In genomic region chr3:169931747-169932520, GRCh38 we compare ENCODE assay signal across 12 cellular contexts.
A peak's percentile ranks its signal among the peaks of the same experiment; 100 is the strongest.
DNase-seq lines count a peak whose midpoint lies in the region; ATAC-seq and TF ChIP-seq lines count a peak whose summit lies in the region.
"Had no signal": no experiment of that assay in that cellular context is flagged by ENCODE, and none has a peak within 500 bp of the region (broad histone marks: within the 10 kb centered on the region; RNA-seq: fewer than 3 reads in every experiment).

No MANE protein-coding gene starts in this region.

- no peaks in the 10 kb centered on the region for H3K27me3 ChIP-seq in OCI-LY1 (ENCODE audit: insufficient read depth, low read length)

- peaks cover 93% of the 10 kb centered on the region for H3K4me1 ChIP-seq in OCI-LY1 (ENCODE audit: insufficient read depth, low read length, severe bottlenecking)

- TF ChIP-seq CTCF in GM12864 (IDR thresholded peaks at IDR 0.05; ENCODE audit: low read depth, low read length, missing control alignments) (no peak), OCI-LY1 (IDR thresholded peaks at IDR 0.05; ENCODE audit: low read length) (no peak)

- peak overlapping the region; percentile 93 for H3K27ac ChIP-seq in OCI-LY1 (ENCODE audit: low read depth, low read length, poor library complexity, severe bottlenecking)
- H3K27ac ChIP-seq: HL-60 had no signal

- no peaks in the 10 kb centered on the region for H4K20me1 ChIP-seq in OCI-LY1 (ENCODE audit: insufficient read depth, low read length)

- H3K9me3 ChIP-seq in OCI-LY1 (ENCODE audit: low read length), result no peaks in the 10 kb centered on the region

- peaks cover 13% of the 10 kb centered on the region; the same call in 1 of the 2 replicates for H3F3A ChIP-seq in OCI-LY1 (ENCODE audit: insufficient read depth, low read length)

- H2AFZ ChIP-seq in OCI-LY1 (ENCODE audit: low read length), result no peak overlapping the region

- H3K9ac ChIP-seq in OCI-LY1 (ENCODE audit: low read length), result peak overlapping the region; percentile 57

- ATAC-seq in GM19395 (IDR thresholded peaks at IDR 0.05; ENCODE audit: unreplicated experiment) (peak; percentile 97), HG02943 (IDR thresholded peaks at IDR 0.05; ENCODE audit: low read depth, unreplicated experiment) (peak; percentile 93)

- peak overlapping the region; percentile 68 for H3K4me2 ChIP-seq in OCI-LY1 (ENCODE audit: low read length)

- no peaks in the 10 kb centered on the region for H3K79me2 ChIP-seq in OCI-LY1 (ENCODE audit: insufficient read depth, low read length)

- no peaks in the 10 kb centered on the region for H3K36me3 ChIP-seq in OCI-LY1 (ENCODE audit: insufficient read depth, low read length)

- DNase-seq in GM12864 (ENCODE audit: low read depth) (peak; percentile 86), NCI-H1694 (lab: John Stamatoyannopoulos, UW) (no peak), retina (no peak), DMS153 treated with DMSO at 0.1 percent for 48 hours (lab: John Stamatoyannopoulos, UW; ENCODE audit: unreplicated experiment) (no peak), AG08395 (ENCODE audit: low spot score) (no peak)
- DNase-seq: hypothalamus, NCI-H2227 treated with DMSO at 0.1 percent for 48 hours, T-helper 1 cell had no signal

- H3K4me3 ChIP-seq in GM12864 (ENCODE audit: low read depth, low read length) (no peak overlapping the region; the same call in 1 of the 2 replicates), OCI-LY1 (ENCODE audit: low read depth, low read length, poor library complexity, severe bottlenecking) (peak overlapping the region; percentile 44)

- H3K9me2 ChIP-seq in OCI-LY1 (ENCODE audit: low read depth, low read length), result no peaks in the 10 kb centered on the region
